Comparison of ENCODE assay signal across 8 cellular contexts in genomic region chr10:62037890-62038608, GRCh38.
DNase-seq lines count a peak whose midpoint lies in the region.

No MANE protein-coding gene starts in this region.

- DNase-seq in NCI-H2227 treated with DMSO at 0.1 percent for 48 hours (lab: John Stamatoyannopoulos, UW), result peak; percentile 6
- no peak for DNase-seq in NCI-H2227 (lab: John Stamatoyannopoulos, UW; ENCODE audit: unreplicated experiment)
- peak; percentile 41 for DNase-seq in NCI-H774 (lab: John Stamatoyannopoulos, UW)
- no peak for DNase-seq in epithelial cell of prostate (ENCODE audit: low read depth, low spot score)
- DNase-seq in AG08396 (ENCODE audit: low spot score), result no peak
- DNase-seq in HUDEP-2 (lab: John Stamatoyannopoulos, UW; ENCODE audit: unreplicated experiment in 76 of 76), result no peak
- no peak for DNase-seq in H7

- no peaks in the 10 kb centered on the region for H3K36me3 ChIP-seq in H7 (replicated peaks; ENCODE audit: control insufficient read depth, insufficient read depth, low read length)

- peaks cover 4% of the 10 kb centered on the region for H3K27me3 ChIP-seq in H7 (ENCODE audit: control insufficient read depth, insufficient read depth, low read length)

- peak overlapping the region; percentile 77 for H3K27ac ChIP-seq in epithelial cell of prostate
- peak overlapping the region in 15 of 21 experiments; percentile 5 to 78 (median 56) for H3K27ac ChIP-seq in skin epidermis

- no peak overlapping the region for H3K4me3 ChIP-seq in skin epidermis
- no peak overlapping the region for H3K4me3 ChIP-seq in H7 (ENCODE audit: insufficient read depth, low read depth, low read length)

Comparison
In these comparisons a context has a peak if more than half of its experiments do, and no peak if none do; other contexts are left out.
1. DNase-seq: peak in NCI-H2227 treated with DMSO at 0.1 percent for 48 hours (single experiment) and NCI-H774 (single experiment); none in NCI-H2227 (single experiment), epithelial cell of prostate (single experiment), AG08396 (single experiment), HUDEP-2 (0 of 76) and H7 (single experiment).